ENCODE assay signal across 8 cellular contexts in genomic region chr7:20440472-20441105, GRCh38.
DNase-seq lines count a peak whose midpoint lies in the region; ATAC-seq and TF ChIP-seq lines count a peak whose summit lies in the region.

No MANE protein-coding gene starts in this region.

- no peak for TF ChIP-seq POLR2A in Peyer's patch (IDR thresholded peaks at IDR 0.05)

- peaks cover 6% of the 10 kb centered on the region for H3K4me1 ChIP-seq in cardiac muscle cell (ENCODE audit: low read depth)
- H3K4me1 ChIP-seq in Peyer's patch = no peaks in the 10 kb centered on the region
- no peaks in the 10 kb centered on the region for H3K4me1 ChIP-seq in foreskin keratinocyte
- H3K4me1 ChIP-seq in upper lobe of right lung = no peaks in the 10 kb centered on the region
- H3K4me1 ChIP-seq in psoas muscle = no peaks in the 10 kb centered on the region

- DNase-seq in cardiac muscle cell (ENCODE audit: low read depth in 1 of 2, low spot score in 1 of 2) (peak; percentile 30 to 66), cardiac septum (ENCODE audit: low spot score) (no peak), Peyer's patch (peak in 1 of 3 donors; percentile 61), foreskin keratinocyte (peak in 1 of 2 donors; percentile 9), upper lobe of right lung (no peak), NK-92 (lab: John Stamatoyannopoulos, UW; ENCODE audit: unreplicated experiment) (no peak), psoas muscle (no peak)
- DNase-seq in stimulated activated CD4-positive, alpha-beta T cell treated with anti-CD3 and anti-CD28 coated beads, Interleukin-4, amount 100 ng/mL, for 4 hours = no peak

- H3K36me3 ChIP-seq in cardiac muscle cell (no peaks in the 10 kb centered on the region), Peyer's patch (no peaks in the 10 kb centered on the region), upper lobe of right lung (no peaks in the 10 kb centered on the region), psoas muscle (ENCODE audit: insufficient read depth in 1 of 2, low read depth in 1 of 2) (no peaks in the 10 kb centered on the region)

- H3K9me3 ChIP-seq in cardiac muscle cell (ENCODE audit: low read depth) (no peaks in the 10 kb centered on the region), Peyer's patch (peaks cover 0 to 6% (median 0%) of the 10 kb centered on the region in 4 donors), upper lobe of right lung (peaks cover 5% of the 10 kb centered on the region), psoas muscle (peaks cover 7% of the 10 kb centered on the region)

- H3K4me3 ChIP-seq in cardiac muscle cell (no peak overlapping the region), Peyer's patch (no peak overlapping the region), upper lobe of right lung (no peak overlapping the region), psoas muscle (no peak overlapping the region)

- WGBS in psoas muscle, 3 donors = 85 to 89% (median 86%) methylated on average over 9 of the region's 9 CpGs

- intact Hi-C loops in cardiac septum (cut with DNase I) (no loop called here), upper lobe of right lung (cut with DNase I) (no loop called here), psoas muscle (cut with DNase I) (no loop called here)

- H3K27me3 ChIP-seq in cardiac muscle cell (no peaks in the 10 kb centered on the region), Peyer's patch (no peaks in the 10 kb centered on the region), foreskin keratinocyte (no peaks in the 10 kb centered on the region), upper lobe of right lung (no peaks in the 10 kb centered on the region), psoas muscle (ENCODE audit: insufficient read depth in 3 of 3, low read length in 2 of 3) (no peaks in the 10 kb centered on the region)

- TF ChIP-seq CTCF in cardiac muscle cell (IDR thresholded peaks at IDR 0.05; ENCODE audit: low read depth, low read length) = peak; percentile 59
- peak in 4 of 6 experiments; percentile 9 to 47 (median 38) for TF ChIP-seq CTCF in Peyer's patch (IDR thresholded peaks at IDR 0.05)
- peak; percentile 65 for TF ChIP-seq CTCF in foreskin keratinocyte (conservative IDR thresholded peaks at IDR 0.05)
- TF ChIP-seq CTCF in upper lobe of right lung (IDR thresholded peaks at IDR 0.05) = peak; percentile 41
- no peak for TF ChIP-seq CTCF in psoas muscle (IDR thresholded peaks at IDR 0.05)

- no peak for ATAC-seq in foreskin keratinocyte
- no peak for ATAC-seq in upper lobe of right lung
- ATAC-seq in psoas muscle = no peak

- no peak overlapping the region for H3K27ac ChIP-seq in cardiac muscle cell
- no peak overlapping the region for H3K27ac ChIP-seq in Peyer's patch
- H3K27ac ChIP-seq in foreskin keratinocyte = no peak overlapping the region
- H3K27ac ChIP-seq in upper lobe of right lung = no peak overlapping the region
- H3K27ac ChIP-seq in psoas muscle = no peak overlapping the region

Comparison
In these comparisons a context has a peak if more than half of its experiments do, and no peak if none do; other contexts are left out.
1. DNase-seq: peak in cardiac muscle cell (2 of 2); none in cardiac septum (single experiment), upper lobe of right lung (single experiment), NK-92 (single experiment), stimulated activated CD4-positive, alpha-beta T cell treated with anti-CD3 and anti-CD28 coated beads, Interleukin-4, amount 100 ng/mL, for 4 hours (0 of 2) and psoas muscle (0 of 2).